16 cellular contexts compared by ENCODE assay signal in the genomic region with DNA sequence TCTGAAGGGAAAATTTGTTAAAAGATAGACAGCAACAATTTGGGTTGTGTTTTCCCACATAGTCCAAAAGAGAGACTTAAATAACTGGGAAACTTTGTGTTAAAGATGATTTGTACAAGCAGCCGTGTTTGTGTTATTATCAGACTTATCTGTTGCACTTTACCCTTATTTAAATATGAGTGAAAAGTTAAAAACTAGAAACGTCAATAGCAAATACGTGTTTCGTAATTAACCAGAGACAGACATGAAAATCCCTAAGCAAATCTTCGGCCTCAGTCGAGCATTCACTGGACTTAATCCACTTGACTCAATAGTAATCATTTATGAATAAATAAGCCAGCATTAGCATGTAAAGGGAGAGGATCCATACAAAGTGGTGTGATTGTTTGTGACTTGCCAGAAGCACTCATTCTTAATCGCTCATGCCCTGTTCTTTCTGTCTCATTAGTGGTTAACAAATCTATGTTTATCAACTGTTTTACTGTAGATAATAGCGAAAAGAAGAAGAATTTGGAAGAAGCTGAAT.
"Had no signal": no experiment of that assay in that cellular context is flagged by ENCODE, and none has a peak within 500 bp of the region (broad histone marks: within the 10 kb centered on the region; RNA-seq: fewer than 3 reads in every experiment).

No MANE protein-coding gene starts in this region.

- H3K9me3 Mint-ChIP-seq: immature natural killer cell; neural progenitor cell; stimulated activated naive B cell treated with anti-CD40 and anti-IgM and Interleukin-4, amounts not matched to agents 10 μg/mL and 1 μg/mL and 100 μg/mL, for 72 hours had no signal

- H3K9me3 ChIP-seq: breast epithelium, lower lobe of right lung, transverse colon, vagina had no signal

- H3K27ac Mint-ChIP-seq: immature natural killer cell; neural progenitor cell; stimulated activated naive B cell treated with anti-CD40 and anti-IgM and Interleukin-4, amounts not matched to agents 10 μg/mL and 1 μg/mL and 100 μg/mL, for 72 hours had no signal

- H3K4me1 ChIP-seq: breast epithelium, lower lobe of right lung, transverse colon, vagina had no signal

- H3K4me3 Mint-ChIP-seq: immature natural killer cell; neural progenitor cell; stimulated activated naive B cell treated with anti-CD40 and anti-IgM and Interleukin-4, amounts not matched to agents 10 μg/mL and 1 μg/mL and 100 μg/mL, for 72 hours had no signal

- H3K27me3 ChIP-seq: breast epithelium, neural progenitor cell, transverse colon, vagina had no signal

- H3K4me3 ChIP-seq: breast epithelium, lower lobe of right lung, neural progenitor cell, transverse colon, vagina had no signal

- H3K27ac ChIP-seq: breast epithelium, lower lobe of right lung, neural progenitor cell, transverse colon, vagina had no signal

- ATAC-seq: activated CD4-positive, CD25-positive, alpha-beta regulatory T cell treated with anti-CD3 and anti-CD28 coated beads, Interleukin-2, amount 50 U/mL, for 24 hours; lower lobe of right lung; stimulated activated naive B cell treated with anti-CD40 and anti-IgM and Interleukin-4, amounts not matched to agents 10 μg/mL and 1 μg/mL and 100 μg/mL, for 72 hours had no signal

- H3K27me3 Mint-ChIP-seq: stimulated activated naive B cell treated with anti-CD40 and anti-IgM and Interleukin-4, amounts not matched to agents 10 μg/mL and 1 μg/mL and 100 μg/mL, for 72 hours had no signal

- H2AFZ ChIP-seq: neural progenitor cell had no signal

- DNase-seq: aorta; cerebellar nuclear complex; effector memory CD4-positive, alpha-beta T cell; foreskin fibroblast; head of caudate nucleus; immature natural killer cell; lower lobe of right lung; posterior cingulate gyrus; retina; stimulated activated naive B cell treated with anti-CD40 and anti-IgM and Interleukin-4, amounts not matched to agents 10 μg/mL and 1 μg/mL and 100 μg/mL, for 72 hours; substantia nigra; transverse colon had no signal

- H3K4me2 ChIP-seq: neural progenitor cell had no signal

- H3K36me3 ChIP-seq: breast epithelium, lower lobe of right lung, transverse colon, vagina had no signal
